In genomic region chr2:142041996-142042395, GRCh38 we compare ENCODE assay signal across 35 cellular contexts.
"Had no signal": no experiment of that assay in that cellular context is flagged by ENCODE, and none has a peak within 500 bp of the region (broad histone marks: within the 10 kb centered on the region; RNA-seq: fewer than 3 reads in every experiment).

No MANE protein-coding gene starts in this region.

- H3K9me3 ChIP-seq: gastrocnemius medialis, heart left ventricle had no signal

- H3K27me3 ChIP-seq: brain microvascular endothelial cell, dorsolateral prefrontal cortex, foreskin keratinocyte, gastrocnemius medialis, heart left ventricle had no signal

- FAIRE-seq: bronchial epithelial cell had no signal

- H3K27ac Mint-ChIP-seq: activated B cell treated with CpG ODN at 0.5 μM for 24 hours; activated CD8-positive, alpha-beta T cell treated with anti-CD3 and anti-CD28 coated beads for 36 hours; activated naive CD8-positive, alpha-beta T cell; activated T-helper 17 cell treated with anti-CD3 and anti-CD28 coated beads, Interleukin-2, amount 50 U/mL, for 72 hours; dendritic cell treated with granulocyte-macrophage colony-stimulating factor and Interleukin-4, amounts not matched to agents 40 ng/mL and 50 ng/mL, for 4 days; endodermal cell; T-cell; T-helper 17 cell; T-helper 2 cell treated with Interferon-gamma antibody and Interleukin-4, amounts not matched to agents 5 μg/mL and 100 μg/mL, for 36 hours had no signal

- H3K4me1 ChIP-seq: gastrocnemius medialis, heart left ventricle had no signal

- H3K36me3 ChIP-seq: brain microvascular endothelial cell, gastrocnemius medialis, heart left ventricle, WERI-Rb-1 had no signal

- H3K27ac ChIP-seq: brain microvascular endothelial cell, coronary artery, dorsolateral prefrontal cortex, foreskin keratinocyte, gastrocnemius medialis, heart left ventricle, WERI-Rb-1 had no signal

- ATAC-seq: activated CD4-positive, CD25-positive, alpha-beta regulatory T cell treated with anti-CD3 and anti-CD28 coated beads, Interleukin-2, amount 50 U/mL, for 24 hours; activated CD8-positive, alpha-beta T cell treated with anti-CD3 and anti-CD28 coated beads for 36 hours; activated T-cell treated with anti-CD3 and anti-CD28 coated beads, Interleukin-2, amount 50 U/mL, for 4 hours; activated T-helper 17 cell treated with anti-CD3 and anti-CD28 coated beads, Interleukin-2, amount 50 U/mL, for 72 hours; esophagus mucosa; foreskin keratinocyte; gastrocnemius medialis; heart left ventricle; T-cell; T-helper 17 cell had no signal

- H3K9me3 Mint-ChIP-seq: activated B cell treated with CpG ODN at 0.5 μM for 24 hours; activated CD8-positive, alpha-beta T cell treated with anti-CD3 and anti-CD28 coated beads for 36 hours; dendritic cell treated with granulocyte-macrophage colony-stimulating factor and Interleukin-4, amounts not matched to agents 40 ng/mL and 50 ng/mL, for 4 days; endodermal cell; T-helper 2 cell treated with Interferon-gamma antibody and Interleukin-4, amounts not matched to agents 5 μg/mL and 100 μg/mL, for 36 hours had no signal

- DNase-seq: activated B cell treated with CpG ODN at 0.5 μM for 24 hours; activated CD4-positive, alpha-beta T cell treated with anti-CD3 and anti-CD28 coated beads for 48 hours; activated CD4-positive, alpha-beta T cell treated with anti-CD3 and anti-CD28 coated beads, Interleukin-2, amount 50 U/mL, for 1 hour; activated CD4-positive, alpha-beta T cell treated with anti-CD3 and anti-CD28 coated beads, Interleukin-2, amount 50 U/mL, for 48 hours; activated CD8-positive, alpha-beta memory T cell treated with anti-CD3 and anti-CD28 coated beads for 24 hours; activated CD8-positive, alpha-beta T cell treated with anti-CD3 and anti-CD28 coated beads for 36 hours; activated effector memory CD4-positive, alpha-beta T cell treated with Interleukin-2 at 50 U/mL for 16 hours; activated gamma-delta T cell treated with Interleukin-2 at 50 U/mL for 16 hours; activated naive CD4-positive, alpha-beta T cell treated with anti-CD3 and anti-CD28 coated beads, Interleukin-2, amount 50 U/mL, for 16 hours; activated naive CD4-positive, alpha-beta T cell treated with Interleukin-2 at 50 U/mL for 16 hours; activated T-cell treated with anti-CD3 and anti-CD28 coated beads, Interleukin-2, amount 50 U/mL, for 4 hours; amygdala; aorta; brain microvascular endothelial cell; dorsolateral prefrontal cortex; effector memory CD4-positive, alpha-beta T cell; endodermal cell; foreskin keratinocyte; gastrocnemius medialis; glutamatergic neuron; heart left ventricle; SW 1271; T-cell; T-helper 17 cell; T1000; WERI-Rb-1 had no signal

- H3K27me3 Mint-ChIP-seq: activated B cell treated with CpG ODN at 0.5 μM for 24 hours; activated CD8-positive, alpha-beta T cell treated with anti-CD3 and anti-CD28 coated beads for 36 hours; activated naive CD8-positive, alpha-beta T cell; activated T-helper 17 cell treated with anti-CD3 and anti-CD28 coated beads, Interleukin-2, amount 50 U/mL, for 72 hours; central memory CD8-positive, alpha-beta T cell; dendritic cell treated with granulocyte-macrophage colony-stimulating factor and Interleukin-4, amounts not matched to agents 40 ng/mL and 50 ng/mL, for 4 days; T-cell; T-helper 17 cell had no signal

- H3K4me3 Mint-ChIP-seq: activated B cell treated with CpG ODN at 0.5 μM for 24 hours; activated CD8-positive, alpha-beta T cell treated with anti-CD3 and anti-CD28 coated beads for 36 hours; activated naive CD8-positive, alpha-beta T cell; activated T-cell treated with anti-CD3 and anti-CD28 coated beads, Interleukin-2, amount 50 U/mL, for 4 hours; activated T-helper 17 cell treated with anti-CD3 and anti-CD28 coated beads, Interleukin-2, amount 50 U/mL, for 72 hours; central memory CD8-positive, alpha-beta T cell; dendritic cell treated with granulocyte-macrophage colony-stimulating factor and Interleukin-4, amounts not matched to agents 40 ng/mL and 50 ng/mL, for 4 days; endodermal cell; T-cell; T-helper 17 cell; T-helper 2 cell treated with Interferon-gamma antibody and Interleukin-4, amounts not matched to agents 5 μg/mL and 100 μg/mL, for 36 hours had no signal

- H3K36me3 Mint-ChIP-seq: activated naive CD8-positive, alpha-beta T cell; T-cell had no signal

- H3K4me3 ChIP-seq: coronary artery, dorsolateral prefrontal cortex, gastrocnemius medialis, heart left ventricle had no signal

- H3K4me1 Mint-ChIP-seq: activated B cell treated with CpG ODN at 0.5 μM for 24 hours; activated T-helper 17 cell treated with anti-CD3 and anti-CD28 coated beads, Interleukin-2, amount 50 U/mL, for 72 hours; central memory CD8-positive, alpha-beta T cell; T-cell; T-helper 17 cell had no signal
